Comparison of ENCODE assay signal across 9 cellular contexts in genomic region chrX:47574096-47574553, GRCh38. TPM values are rescaled to one million over a fixed set of nuclear protein-coding genes. Genes with fewer than 3 reads are reported as not detected.
DNase-seq lines count a peak whose midpoint lies in the region; ATAC-seq and TF ChIP-seq lines count a peak whose summit lies in the region.
"Had no signal": no experiment of that assay in that cellular context is flagged by ENCODE, and none has a peak within 500 bp of the region (broad histone marks: within the 10 kb centered on the region; RNA-seq: fewer than 3 reads in every experiment).

No MANE protein-coding gene starts in this region.

- no peak for TF ChIP-seq CTCF in coronary artery (IDR thresholded peaks at IDR 0.05)

- peak overlapping the region; percentile 41 to 87 for H3K27ac ChIP-seq in coronary artery

- no peaks in the 10 kb centered on the region for H3K27me3 ChIP-seq in H7 (ENCODE audit: control insufficient read depth, insufficient read depth, low read length)

- H3K4me3 ChIP-seq in H7 (ENCODE audit: insufficient read depth, low read depth, low read length) (peak overlapping the region; percentile 48), coronary artery (peak overlapping the region; percentile 67)

- peaks cover 2% of the 10 kb centered on the region for H3K36me3 ChIP-seq in H7 (replicated peaks; ENCODE audit: control insufficient read depth, insufficient read depth, low read length)

- ATAC-seq in sciatic nerve (peak; percentile 29), GM21825 (IDR thresholded peaks at IDR 0.05; ENCODE audit: unreplicated experiment) (no peak), HG03139 (IDR thresholded peaks at IDR 0.05; ENCODE audit: unreplicated experiment) (no peak), GM18502 (IDR thresholded peaks at IDR 0.05; ENCODE audit: poor library complexity, unreplicated experiment) (no peak), GM18870 (IDR thresholded peaks at IDR 0.05; ENCODE audit: unreplicated experiment) (no peak)

- intact Hi-C loops in sciatic nerve (cut with DNase I) = no loop called here

- peak; percentile 85 for DNase-seq in H7
- DNase-seq in coronary artery (ENCODE audit: low spot score) = no peak
- DNase-seq in iris pigment epithelial cell (ENCODE audit: low read depth) = peak; percentile 18
- no peak for DNase-seq in sciatic nerve (ENCODE audit: low spot score)
- DNase-seq: activated naive CD4-positive, alpha-beta T cell treated with anti-CD3 and anti-CD28 coated beads, Interleukin-2, amount 10 ng/mL, durations not matched to agents 7 days and 5 days had no signal

RNA-seq across cellular contexts. Expression of gene TIMP1, which starts 8.1 kb away (rescaled TPM):
- total RNA-seq in H7 (2014; rRNA removed; shearing (Covaris generic)) = 59.6 and 66.1 TPM in 2 replicates
- total RNA-seq in sciatic nerve = 288 TPM

RNA-seq across cellular contexts. Expression of gene ARAF, which starts 13.1 kb away (rescaled TPM):
- total RNA-seq in H7 (2014; rRNA removed; shearing (Covaris generic)) = 34.4 and 38.2 TPM in 2 replicates
- 60.5 TPM for total RNA-seq in sciatic nerve

RNA-seq across cellular contexts. Expression of gene SYN1, which starts 45.5 kb away (rescaled TPM):
- total RNA-seq in H7 (2014; rRNA removed; shearing (Covaris generic)) = 0.81 and 2.1 TPM in 2 replicates
- 2.9 TPM for total RNA-seq in sciatic nerve

RNA-seq across cellular contexts. Expression of gene CFP, which starts 55.6 kb away (rescaled TPM):
- 5.5 and 6.0 TPM in 2 replicates for total RNA-seq in H7 (2014; rRNA removed; shearing (Covaris generic))
- 7.3 TPM for total RNA-seq in sciatic nerve

Comparison
In these comparisons a context has a peak if more than half of its experiments do, and no peak if none do; other contexts are left out.
1. DNase-seq: peak in H7 (single experiment) and iris pigment epithelial cell (single experiment); none in coronary artery (single experiment) and sciatic nerve (single experiment).